ENCODE assay signal across 20 cellular contexts in the genomic region with DNA sequence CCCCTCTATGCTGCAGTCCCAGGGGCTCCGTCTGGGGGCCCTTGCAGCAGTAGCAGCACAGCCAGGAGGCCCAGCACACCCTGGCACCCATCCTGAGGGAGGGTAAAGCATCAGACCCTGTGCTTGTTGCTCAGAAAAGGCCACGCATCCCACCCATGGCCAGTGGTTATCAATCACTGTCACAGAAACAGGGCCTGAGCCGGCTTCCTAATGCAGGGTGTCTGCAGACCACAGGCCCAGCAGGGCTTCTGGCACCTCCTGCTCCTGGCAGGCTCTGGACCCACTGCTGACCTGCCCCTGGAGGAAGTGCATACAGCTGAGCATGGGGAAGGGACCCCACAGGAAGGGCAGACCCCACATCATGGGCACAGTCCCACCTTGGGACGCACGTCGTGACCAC. TPM values are rescaled to one million over a fixed set of nuclear protein-coding genes. Genes with fewer than 3 reads are reported as not detected.
DNase-seq lines count a peak whose midpoint lies in the region; ATAC-seq, FAIRE-seq and TF ChIP-seq lines count a peak whose summit lies in the region.
"Had no signal": no experiment of that assay in that cellular context is flagged by ENCODE, and none has a peak within 500 bp of the region (broad histone marks: within the 10 kb centered on the region; RNA-seq: fewer than 3 reads in every experiment).

No MANE protein-coding gene starts in this region.

- H3K27me3 ChIP-seq in BLaER1 (peaks cover under 1% of the 10 kb centered on the region; the same call in 1 of the 2 replicates), RWPE2 (ENCODE audit: insufficient read depth, poor library complexity, severe bottlenecking) (no peaks in the 10 kb centered on the region), HepG2 (ENCODE audit: control insufficient read depth in 1 of 2, insufficient read depth in 2 of 2, low read length in 2 of 2) (no peaks in the 10 kb centered on the region), osteoblast (ENCODE audit: insufficient read depth, low read length) (no peaks in the 10 kb centered on the region)

- TF ChIP-seq CTCF in RWPE2 (IDR thresholded peaks at IDR 0.05; ENCODE audit: poor library complexity, severe bottlenecking) (no peak), HepG2 (CRISPR knock-in tag; IDR thresholded peaks at IDR 0.05) (no peak), osteoblast (IDR thresholded peaks at IDR 0.05; ENCODE audit: extremely low read depth, low read depth, low read length) (no peak)

- 63% methylated on average over 5 of the region's 6 CpGs for WGBS in HepG2 (ENCODE audit: low lambda C conversion rate)

- no peak for ATAC-seq in RWPE2 (ENCODE audit: low read depth)
- ATAC-seq in HepG2, result no peak
- ATAC-seq in HG03280 (IDR thresholded peaks at IDR 0.05; ENCODE audit: unreplicated experiment), result no peak
- ATAC-seq: HCT116 had no signal

- H3K9me3 ChIP-seq in BLaER1, result peaks cover 40% of the 10 kb centered on the region
- no peaks in the 10 kb centered on the region for H3K9me3 ChIP-seq in RWPE2 (ENCODE audit: severe bottlenecking)
- H3K9me3 ChIP-seq in HepG2 (ENCODE audit: low read length), result peaks cover 5% of the 10 kb centered on the region; the same call in 1 of the 2 replicates
- H3K9me3 ChIP-seq in osteoblast (ENCODE audit: low read depth, low read length), result no peaks in the 10 kb centered on the region

- H4K20me1 ChIP-seq in BLaER1, result 0 out of 2 replicates have a peak, but pooled peaks cover 7% of the 10 kb centered on the region
- no peaks in the 10 kb centered on the region for H4K20me1 ChIP-seq in HepG2 (ENCODE audit: insufficient read depth, low read length)
- peaks cover 9% of the 10 kb centered on the region for H4K20me1 ChIP-seq in osteoblast (ENCODE audit: insufficient read depth, low read length)

- DNase-seq in RWPE2 (ENCODE audit: low spot score) (peak; percentile 55), HepG2 (ENCODE audit: low spot score) (no peak), osteoblast (ENCODE audit: insufficient read length, low spot score, missing footprints) (peak; percentile 65), NCI-H2171 (lab: John Stamatoyannopoulos, UW) (no peak), H54 (ENCODE audit: insufficient read length, low spot score) (no peak)
- DNase-seq in central memory CD4-positive, alpha-beta T cell, result no peak
- DNase-seq: ACHN; C1 segment of cervical spinal cord; CD4-positive, alpha-beta memory T cell; DMS79 treated with DMSO at 0.1 percent for 48 hours; EL; KG1 had no signal

- POLR2A ChIA-PET in HepG2 (lab: Yijun Ruan, JAX), result no interaction called here

- no peaks in the 10 kb centered on the region for H3K79me2 ChIP-seq in HepG2 (ENCODE audit: insufficient read depth, low read length)
- no peaks in the 10 kb centered on the region for H3K79me2 ChIP-seq in osteoblast (ENCODE audit: insufficient read depth, low read length)

- no peak for TF ChIP-seq POLR2A in HepG2 (IDR thresholded peaks at IDR 0.05; ENCODE audit: insufficient read depth in 1 of 2, low read depth in 2 of 2, low read length in 2 of 2)
- TF ChIP-seq POLR2A in H54 (IDR thresholded peaks at IDR 0.05; ENCODE audit: low read depth, low read length), result no peak

- H3K9ac ChIP-seq in BLaER1 (0 out of 2 replicates have a peak overlapping the region, but pooled peaks have one; percentile 15), HepG2 (ENCODE audit: insufficient read depth, low read depth, low read length) (no peak overlapping the region)

- intact Hi-C loops in HepG2 (cut with micrococcal nuclease; ENCODE audit: unreplicated experiment), result no loop called here

- TF ChIP-seq RAD21 in HepG2 (CRISPR knock-in tag; IDR thresholded peaks at IDR 0.05), result no peak

- H3K4me1 ChIP-seq in BLaER1, result no peaks in the 10 kb centered on the region
- H3K4me1 ChIP-seq in RWPE2 (ENCODE audit: insufficient read depth, poor library complexity, severe bottlenecking), result no peaks in the 10 kb centered on the region
- H3K4me1 ChIP-seq in HepG2 (ENCODE audit: insufficient read depth, low read length), result no peaks in the 10 kb centered on the region
- no peaks in the 10 kb centered on the region for H3K4me1 ChIP-seq in osteoblast (ENCODE audit: insufficient read depth, low read length)

- in situ Hi-C loops in HepG2 (cut with HindIII; ENCODE audit: extremely low pct_ligation_motif_present, low pct_unique_long_range_greater_than_20kb), result no loop called here

- BruUV-seq in HepG2 (replicated peaks; lab: Mats Ljungman, UMichigan), result no TSS peak

- H3K27ac ChIP-seq in BLaER1 (no peak overlapping the region), RWPE2 (ENCODE audit: poor library complexity, severe bottlenecking) (no peak overlapping the region), HepG2 (ENCODE audit: extremely low read length, insufficient read depth, low read length) (no peak overlapping the region), osteoblast (ENCODE audit: low read depth, low read length) (no peak overlapping the region)
- H3K27ac ChIP-seq: HL-60 had no signal

- H3K4me2 ChIP-seq in BLaER1 (no peak overlapping the region), HepG2 (ENCODE audit: low read depth, low read length) (no peak overlapping the region), osteoblast (ENCODE audit: insufficient read depth, low read length) (no peak overlapping the region)

- FAIRE-seq in HepG2 (lab: Jason Lieb, UNC), result no peak
- no peak for FAIRE-seq in H54 (lab: Jason Lieb, UNC)
- FAIRE-seq: G401.6, GM12891 had no signal

- peaks cover 96% of the 10 kb centered on the region for H3K36me3 ChIP-seq in BLaER1
- peaks cover 20% of the 10 kb centered on the region for H3K36me3 ChIP-seq in RWPE2 (ENCODE audit: low read depth)
- H3K36me3 ChIP-seq in HepG2 (replicated peaks in 1 of 2; ENCODE audit: control insufficient read depth in 1 of 2, insufficient read depth in 2 of 2, low read length in 2 of 2), result peaks cover 19 to 41% of the 10 kb centered on the region in 2 experiments; a peak in 3 of 5 replicates
- H3K36me3 ChIP-seq in osteoblast (ENCODE audit: insufficient read depth, low read length), result peaks cover 19% of the 10 kb centered on the region

- TF ChIP-seq EP300 in HepG2 (IDR thresholded peaks at IDR 0.05; ENCODE audit: low read depth in 2 of 2, low read length in 2 of 2), result no peak
- no peak for TF ChIP-seq EP300 in HepG2 (CRISPR knock-in tag; IDR thresholded peaks at IDR 0.05; ENCODE audit: borderline replicate concordance)

- H2AFZ ChIP-seq in HepG2 (ENCODE audit: low read length) (no peak overlapping the region), osteoblast (ENCODE audit: low read length) (no peak overlapping the region)

- H3K4me3 ChIP-seq in BLaER1 (no peak overlapping the region), RWPE2 (ENCODE audit: severe bottlenecking) (no peak overlapping the region), HepG2 (replicated peaks in 1 of 3; ENCODE audit: insufficient read depth in 1 of 3, low read depth in 2 of 3, low read length in 3 of 3) (no peak overlapping the region), osteoblast (ENCODE audit: insufficient read depth, low read length) (no peak overlapping the region)

- CTCF ChIA-PET in HepG2 (lab: Yijun Ruan, JAX; ENCODE audit: low intra/inter-chr PET ratio, low total read pairs), result no interaction called here

RNA-seq across cellular contexts. Expression of a gene that starts 26.9 kb away (rescaled TPM):
- total RNA-seq in HepG2 (2016; rRNA removed; fragmentation: Illumina TruSeq; extraction: Trizol) (1.4 and 2.2 TPM in 2 replicates), osteoblast (1.5 and 2.2 TPM in 2 replicates)
- 2.8 and 2.9 TPM in 2 replicates for total RNA-seq in HepG2 (2016; cell fraction: cytosol; rRNA removed; fragmentation: Illumina TruSeq; extraction: Trizol; ENCODE audit: low read depth)
- 1.4 and 2.2 TPM in 2 replicates for total RNA-seq in HepG2 (2016; cell fraction: insoluble cytoplasmic fraction; rRNA removed; fragmentation: Illumina TruSeq; extraction: Trizol)
- 3.6 and 3.7 TPM in 2 replicates for total RNA-seq in HepG2 (2016; cell fraction: membrane; rRNA removed; fragmentation: Illumina TruSeq; extraction: Trizol)
- 1.6 and 1.8 TPM in 2 replicates for total RNA-seq in HepG2 (2016; cell fraction: nucleus; rRNA removed; fragmentation: Illumina TruSeq; extraction: Trizol)
- 0.69 and 0.74 TPM in 2 replicates for polyA plus RNA-seq in HepG2 (2011; rRNA removed)
- polyA plus RNA-seq in HepG2 (2011; cell fraction: cytosol; rRNA removed), result 0.37 and 1.2 TPM in 2 replicates
- 1.6 and 2.1 TPM in 2 replicates for polyA plus RNA-seq in HepG2 (2011; cell fraction: nucleus; rRNA removed)
- polyA plus RNA-seq in HepG2 (2012), result 0.61 and 0.90 TPM in 2 replicates
- 3.5 and 3.8 TPM in 2 replicates for polyA plus RNA-seq in HepG2 (2016; cell fraction: cytosol; fragmentation: Illumina TruSeq; extraction: Trizol; ENCODE audit: low read depth)
- polyA plus RNA-seq in HepG2 (2016; cell fraction: insoluble cytoplasmic fraction; fragmentation: Illumina TruSeq; extraction: Trizol; ENCODE audit: low read depth), result 1.7 and 2.3 TPM in 2 replicates
- polyA plus RNA-seq in HepG2 (2016; cell fraction: membrane; fragmentation: Illumina TruSeq; extraction: Trizol; ENCODE audit: low read depth), result 3.3 and 4.1 TPM in 2 replicates
- 3.3 and 3.4 TPM in 2 replicates for polyA plus RNA-seq in HepG2 (2016; cell fraction: nucleus; fragmentation: Illumina TruSeq; extraction: Trizol; ENCODE audit: insufficient read depth, low read depth)
- polyA minus RNA-seq in HepG2 (2011; rRNA and poly(A)+ RNA removed; ENCODE audit: low replicate concordance), result 0.62 TPM in 1 of 2 replicates, not detected in the other
- 0.40 and 0.62 TPM in 2 replicates for polyA minus RNA-seq in HepG2 (2011; cell fraction: cytosol; rRNA and poly(A)+ RNA removed)
- 0.39 TPM in 1 of 2 replicates, not detected in the other for polyA minus RNA-seq in HepG2 (2011; cell fraction: nucleus; rRNA and poly(A)+ RNA removed)
- total RNA-seq: A172; CD4-positive, alpha-beta memory T cell had no signal
- polyA plus RNA-seq: CD4-positive, alpha-beta memory T cell had no signal

RNA-seq across cellular contexts. Expression of a gene that starts 51.0 kb away (rescaled TPM):
- total RNA-seq in HepG2 (2016; rRNA removed; fragmentation: Illumina TruSeq; extraction: Trizol), result 23.5 and 30.6 TPM in 2 replicates
- total RNA-seq in HepG2 (2016; cell fraction: cytosol; rRNA removed; fragmentation: Illumina TruSeq; extraction: Trizol; ENCODE audit: low read depth), result 13.8 and 14.5 TPM in 2 replicates
- total RNA-seq in HepG2 (2016; cell fraction: insoluble cytoplasmic fraction; rRNA removed; fragmentation: Illumina TruSeq; extraction: Trizol), result 22.1 and 29.1 TPM in 2 replicates
- 23.0 and 24.3 TPM in 2 replicates for total RNA-seq in HepG2 (2016; cell fraction: membrane; rRNA removed; fragmentation: Illumina TruSeq; extraction: Trizol)
- total RNA-seq in HepG2 (2016; cell fraction: nucleus; rRNA removed; fragmentation: Illumina TruSeq; extraction: Trizol), result 19.3 and 21.6 TPM in 2 replicates
- polyA plus RNA-seq in HepG2 (2011; rRNA removed), result 14.9 and 16.5 TPM in 2 replicates
- 11.3 and 15.5 TPM in 2 replicates for polyA plus RNA-seq in HepG2 (2011; cell fraction: cytosol; rRNA removed)
- polyA plus RNA-seq in HepG2 (2011; cell fraction: nucleus; rRNA removed), result 31.3 and 34.0 TPM in 2 replicates
- 16.6 and 17.2 TPM in 2 replicates for polyA plus RNA-seq in HepG2 (2012)
- polyA plus RNA-seq in HepG2 (2016; cell fraction: cytosol; fragmentation: Illumina TruSeq; extraction: Trizol; ENCODE audit: low read depth), result 6.9 and 9.7 TPM in 2 replicates
- polyA plus RNA-seq in HepG2 (2016; cell fraction: insoluble cytoplasmic fraction; fragmentation: Illumina TruSeq; extraction: Trizol; ENCODE audit: low read depth), result 21.8 and 22.0 TPM in 2 replicates
- 11.2 and 13.0 TPM in 2 replicates for polyA plus RNA-seq in HepG2 (2016; cell fraction: membrane; fragmentation: Illumina TruSeq; extraction: Trizol; ENCODE audit: low read depth)
- 37.2 and 38.9 TPM in 2 replicates for polyA plus RNA-seq in HepG2 (2016; cell fraction: nucleus; fragmentation: Illumina TruSeq; extraction: Trizol; ENCODE audit: insufficient read depth, low read depth)
- polyA minus RNA-seq in HepG2 (2011; rRNA and poly(A)+ RNA removed; ENCODE audit: low replicate concordance), result 46.7 and 47.0 TPM in 2 replicates
- polyA minus RNA-seq in HepG2 (2011; cell fraction: cytosol; rRNA and poly(A)+ RNA removed), result 22.4 and 32.0 TPM in 2 replicates
- polyA minus RNA-seq in HepG2 (2011; cell fraction: nucleus; rRNA and poly(A)+ RNA removed), result 35.9 and 36.8 TPM in 2 replicates
- 25.6 and 29.3 TPM in 2 replicates for total RNA-seq in osteoblast

RNA-seq across cellular contexts. Expression of a gene that starts 55.7 kb away (rescaled TPM):
- total RNA-seq in HepG2 (2016; rRNA removed; fragmentation: Illumina TruSeq; extraction: Trizol) (20.6 and 83.3 TPM in 2 replicates), osteoblast (not detected in 2 replicates)
- 22.4 and 22.9 TPM in 2 replicates for total RNA-seq in HepG2 (2016; cell fraction: cytosol; rRNA removed; fragmentation: Illumina TruSeq; extraction: Trizol; ENCODE audit: low read depth)
- 17.9 and 83.9 TPM in 2 replicates for total RNA-seq in HepG2 (2016; cell fraction: insoluble cytoplasmic fraction; rRNA removed; fragmentation: Illumina TruSeq; extraction: Trizol)
- total RNA-seq in HepG2 (2016; cell fraction: membrane; rRNA removed; fragmentation: Illumina TruSeq; extraction: Trizol), result 38.1 and 39.2 TPM in 2 replicates
- total RNA-seq in HepG2 (2016; cell fraction: nucleus; rRNA removed; fragmentation: Illumina TruSeq; extraction: Trizol), result 88.9 and 114 TPM in 2 replicates
- 67.3 and 98.2 TPM in 2 replicates for polyA plus RNA-seq in HepG2 (2011; rRNA removed)
- polyA plus RNA-seq in HepG2 (2011; cell fraction: cytosol; rRNA removed), result 27.2 and 52.1 TPM in 2 replicates
- polyA plus RNA-seq in HepG2 (2011; cell fraction: nucleus; rRNA removed), result 1,312 and 1,533 TPM in 2 replicates
- polyA plus RNA-seq in HepG2 (2012), result 45.8 and 48.2 TPM in 2 replicates
- 27.4 and 28.3 TPM in 2 replicates for polyA plus RNA-seq in HepG2 (2016; cell fraction: cytosol; fragmentation: Illumina TruSeq; extraction: Trizol; ENCODE audit: low read depth)
- polyA plus RNA-seq in HepG2 (2016; cell fraction: insoluble cytoplasmic fraction; fragmentation: Illumina TruSeq; extraction: Trizol; ENCODE audit: low read depth), result 23.8 and 26.1 TPM in 2 replicates
- 29.3 and 31.7 TPM in 2 replicates for polyA plus RNA-seq in HepG2 (2016; cell fraction: membrane; fragmentation: Illumina TruSeq; extraction: Trizol; ENCODE audit: low read depth)
- polyA plus RNA-seq in HepG2 (2016; cell fraction: nucleus; fragmentation: Illumina TruSeq; extraction: Trizol; ENCODE audit: insufficient read depth, low read depth), result 322 and 325 TPM in 2 replicates
- polyA minus RNA-seq in HepG2 (2011; rRNA and poly(A)+ RNA removed; ENCODE audit: low replicate concordance), result 51.6 TPM in 1 of 2 replicates, not detected in the other
- polyA minus RNA-seq in HepG2 (2011; cell fraction: cytosol; rRNA and poly(A)+ RNA removed), result 17.1 and 21.0 TPM in 2 replicates
- 89.4 and 90.8 TPM in 2 replicates for polyA minus RNA-seq in HepG2 (2011; cell fraction: nucleus; rRNA and poly(A)+ RNA removed)
- total RNA-seq: A172, H4 had no signal

Comparison
In these comparisons a context has a peak if more than half of its experiments do, and no peak if none do; other contexts are left out.
1. DNase-seq: peak in RWPE2 (single experiment) and osteoblast (single experiment); none in HepG2 (single experiment), central memory CD4-positive, alpha-beta T cell (single experiment), NCI-H2171 (single experiment) and H54 (single experiment).
2. RNA of a gene that starts 55.7 kb away (total RNA-seq): 17.9 to 114 TPM in HepG2; not detected in osteoblast; every median in the first group is over 10 times any median in the second.